In genomic region chr10:129199826-129200225, GRCh38 we compare ENCODE assay signal across 7 cellular contexts.
"Had no signal": no experiment of that assay in that cellular context is flagged by ENCODE, and none has a peak within 500 bp of the region (broad histone marks: within the 10 kb centered on the region; RNA-seq: fewer than 3 reads in every experiment).

No MANE protein-coding gene starts in this region.

- H3K4me3 ChIP-seq: K562 had no signal

- ATAC-seq: K562 had no signal

- DNase-seq: GOT3, H9, HCEC 1CT, IMR-90 had no signal

- FAIRE-seq: H54, HTR-8/SVneo, K562 had no signal
